21 cellular contexts compared by ENCODE assay signal in genomic region chr1:30508651-30509050, GRCh38.
"Had no signal": no experiment of that assay in that cellular context is flagged by ENCODE, and none has a peak within 500 bp of the region (broad histone marks: within the 10 kb centered on the region; RNA-seq: fewer than 3 reads in every experiment).

No MANE protein-coding gene starts in this region.

- H3K36me3 Mint-ChIP-seq: IgD-negative memory B cell had no signal

- H3K4me3 ChIP-seq: K562 had no signal

- H3K9me3 ChIP-seq: SK-N-SH had no signal

- ATAC-seq: K562 had no signal

- H3K27ac ChIP-seq: HL-60, KMS-11 had no signal

- H3K4me1 Mint-ChIP-seq: IgD-negative memory B cell had no signal

- H3K4me3 Mint-ChIP-seq: IgD-negative memory B cell had no signal

- H3K9ac ChIP-seq: KMS-11, SK-N-SH had no signal

- DNase-seq: Kasumi-1, MM.1S, NCI-H1092 treated with DMSO at 0.1 percent for 48 hours, NCI-H146, NCI-H1930, NCI-H2081, NCI-H2107, NCI-H2171, NCI-H226, NCI-H446, NCI-H510A, NCI-H524 treated with DMSO at 0.1 percent for 48 hours, NCI-H69, NCI-H774, RPMI8226, SHP77, SK-N-SH had no signal
